In genomic region chr17:38562903-38563302, GRCh38 we compare ENCODE assay signal across 13 cellular contexts.
"Had no signal": no experiment of that assay in that cellular context is flagged by ENCODE, and none has a peak within 500 bp of the region (broad histone marks: within the 10 kb centered on the region; RNA-seq: fewer than 3 reads in every experiment).

No MANE protein-coding gene starts in this region.

- ATAC-seq: activated naive CD8-positive, alpha-beta T cell treated with anti-CD3 and anti-CD28 coated beads, Interleukin-2, amount 50 U/mL, for 24 hours; gastroesophageal sphincter; left lung; stimulated activated naive CD8-positive, alpha-beta T cell treated with anti-CD3 and anti-CD28 coated beads, Interleukin-15, Interleukin-2, amounts not matched to agents 100 U/mL and 50 U/mL, for 24 hours had no signal

- H3K36me3 ChIP-seq: cardiac muscle cell, gastroesophageal sphincter, left lung had no signal

- DNase-seq: activated CD4-positive, alpha-beta T cell treated with anti-CD3 and anti-CD28 coated beads for 1 hour; activated CD4-positive, alpha-beta T cell treated with anti-CD3 and anti-CD28 coated beads, Interleukin-2, amount 50 U/mL, for 48 hours; activated gamma-delta T cell; activated naive CD8-positive, alpha-beta T cell treated with anti-CD3 and anti-CD28 coated beads, Interleukin-2, amount 50 U/mL, for 24 hours; activated T-cell treated with anti-CD3 and anti-CD28 coated beads, Interleukin-2, amount 50 U/mL, for 48 hours; effector CD8-positive, alpha-beta T cell; islet precursor cell; left lung; stimulated activated CD4-positive, alpha-beta T cell treated with anti-CD3 and anti-CD28 coated beads, Interleukin-2, amount 100 ng/mL, for 48 hours; stimulated activated naive CD8-positive, alpha-beta T cell treated with anti-CD3 and anti-CD28 coated beads, Interleukin-15, Interleukin-2, amounts not matched to agents 100 U/mL and 50 U/mL, for 24 hours; testis had no signal

- H3K27me3 ChIP-seq: testis had no signal

- H3K9me3 ChIP-seq: gastroesophageal sphincter, left lung, testis had no signal

- H3K4me3 ChIP-seq: cardiac muscle cell, gastroesophageal sphincter, left lung, testis had no signal

- H3K27ac ChIP-seq: cardiac muscle cell, gastroesophageal sphincter, left lung, testis had no signal
